ENCODE assay signal across 1 cellular context in genomic region chr12:57813971-57814771, GRCh38.
TF ChIP-seq lines count a peak whose summit lies in the region.

No MANE protein-coding gene starts in this region.

TF ChIP-seq in HepG2, 621 proteins besides CTCF, POLR2A, EP300 and RAD21 (continued from another document and continues in another):
- TF ChIP-seq, protein P1, sequence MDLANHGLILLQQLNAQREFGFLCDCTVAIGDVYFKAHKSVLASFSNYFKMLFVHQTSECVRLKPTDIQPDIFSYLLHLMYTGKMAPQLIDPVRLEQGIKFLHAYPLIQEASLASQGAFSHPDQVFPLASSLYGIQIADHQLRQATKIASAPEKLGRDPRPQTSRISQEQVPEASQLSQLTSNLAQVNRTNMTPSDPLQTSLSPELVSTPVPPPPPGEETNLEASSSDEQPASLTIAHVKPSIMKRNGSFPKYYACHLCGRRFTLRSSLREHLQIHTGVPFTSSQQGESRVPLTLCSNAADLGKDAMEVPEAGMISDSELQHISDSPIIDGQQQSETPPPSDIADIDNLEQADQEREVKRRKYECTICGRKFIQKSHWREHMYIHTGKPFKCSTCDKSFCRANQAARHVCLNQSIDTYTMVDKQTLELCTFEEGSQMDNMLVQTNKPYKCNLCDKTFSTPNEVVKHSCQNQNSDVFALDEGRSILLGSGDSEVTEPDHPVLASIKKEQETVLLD (CRISPR knock-in tag; IDR thresholded peaks at IDR 0.05; ENCODE audit: low read depth), result no peak
- TF ChIP-seq ZNF597 (CRISPR knock-in tag; IDR thresholded peaks at IDR 0.05), result no peak
- TF ChIP-seq, protein P2, sequence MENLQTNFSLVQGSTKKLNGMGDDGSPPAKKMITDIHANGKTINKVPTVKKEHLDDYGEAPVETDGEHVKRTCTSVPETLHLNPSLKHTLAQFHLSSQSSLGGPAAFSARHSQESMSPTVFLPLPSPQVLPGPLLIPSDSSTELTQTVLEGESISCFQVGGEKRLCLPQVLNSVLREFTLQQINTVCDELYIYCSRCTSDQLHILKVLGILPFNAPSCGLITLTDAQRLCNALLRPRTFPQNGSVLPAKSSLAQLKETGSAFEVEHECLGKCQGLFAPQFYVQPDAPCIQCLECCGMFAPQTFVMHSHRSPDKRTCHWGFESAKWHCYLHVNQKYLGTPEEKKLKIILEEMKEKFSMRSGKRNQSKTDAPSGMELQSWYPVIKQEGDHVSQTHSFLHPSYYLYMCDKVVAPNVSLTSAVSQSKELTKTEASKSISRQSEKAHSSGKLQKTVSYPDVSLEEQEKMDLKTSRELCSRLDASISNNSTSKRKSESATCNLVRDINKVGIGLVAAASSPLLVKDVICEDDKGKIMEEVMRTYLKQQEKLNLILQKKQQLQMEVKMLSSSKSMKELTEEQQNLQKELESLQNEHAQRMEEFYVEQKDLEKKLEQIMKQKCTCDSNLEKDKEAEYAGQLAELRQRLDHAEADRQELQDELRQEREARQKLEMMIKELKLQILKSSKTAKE (CRISPR knock-in tag; IDR thresholded peaks at IDR 0.05; ENCODE audit: borderline replicate concordance), result no peak
- no peak for TF ChIP-seq CENPBD1 (CRISPR knock-in tag; IDR thresholded peaks at IDR 0.05; ENCODE audit: borderline replicate concordance, low read depth)
- TF ChIP-seq, protein P3, sequence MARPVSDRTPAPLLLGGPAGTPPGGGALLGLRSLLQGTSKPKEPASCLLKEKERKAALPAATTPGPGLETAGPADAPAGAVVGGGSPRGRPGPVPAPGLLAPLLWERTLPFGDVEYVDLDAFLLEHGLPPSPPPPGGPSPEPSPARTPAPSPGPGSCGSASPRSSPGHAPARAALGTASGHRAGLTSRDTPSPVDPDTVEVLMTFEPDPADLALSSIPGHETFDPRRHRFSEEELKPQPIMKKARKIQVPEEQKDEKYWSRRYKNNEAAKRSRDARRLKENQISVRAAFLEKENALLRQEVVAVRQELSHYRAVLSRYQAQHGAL (CRISPR knock-in tag; IDR thresholded peaks at IDR 0.05; ENCODE audit: not compliant biosample characterization), result no peak
- TF ChIP-seq, protein P4, sequence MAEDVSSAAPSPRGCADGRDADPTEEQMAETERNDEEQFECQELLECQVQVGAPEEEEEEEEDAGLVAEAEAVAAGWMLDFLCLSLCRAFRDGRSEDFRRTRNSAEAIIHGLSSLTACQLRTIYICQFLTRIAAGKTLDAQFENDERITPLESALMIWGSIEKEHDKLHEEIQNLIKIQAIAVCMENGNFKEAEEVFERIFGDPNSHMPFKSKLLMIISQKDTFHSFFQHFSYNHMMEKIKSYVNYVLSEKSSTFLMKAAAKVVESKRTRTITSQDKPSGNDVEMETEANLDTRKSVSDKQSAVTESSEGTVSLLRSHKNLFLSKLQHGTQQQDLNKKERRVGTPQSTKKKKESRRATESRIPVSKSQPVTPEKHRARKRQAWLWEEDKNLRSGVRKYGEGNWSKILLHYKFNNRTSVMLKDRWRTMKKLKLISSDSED (CRISPR knock-in tag; IDR thresholded peaks at IDR 0.05), result no peak
- no peak for TF ChIP-seq CEBPZ (IDR thresholded peaks at IDR 0.05; ENCODE audit: low read length)
- TF ChIP-seq, protein P5, sequence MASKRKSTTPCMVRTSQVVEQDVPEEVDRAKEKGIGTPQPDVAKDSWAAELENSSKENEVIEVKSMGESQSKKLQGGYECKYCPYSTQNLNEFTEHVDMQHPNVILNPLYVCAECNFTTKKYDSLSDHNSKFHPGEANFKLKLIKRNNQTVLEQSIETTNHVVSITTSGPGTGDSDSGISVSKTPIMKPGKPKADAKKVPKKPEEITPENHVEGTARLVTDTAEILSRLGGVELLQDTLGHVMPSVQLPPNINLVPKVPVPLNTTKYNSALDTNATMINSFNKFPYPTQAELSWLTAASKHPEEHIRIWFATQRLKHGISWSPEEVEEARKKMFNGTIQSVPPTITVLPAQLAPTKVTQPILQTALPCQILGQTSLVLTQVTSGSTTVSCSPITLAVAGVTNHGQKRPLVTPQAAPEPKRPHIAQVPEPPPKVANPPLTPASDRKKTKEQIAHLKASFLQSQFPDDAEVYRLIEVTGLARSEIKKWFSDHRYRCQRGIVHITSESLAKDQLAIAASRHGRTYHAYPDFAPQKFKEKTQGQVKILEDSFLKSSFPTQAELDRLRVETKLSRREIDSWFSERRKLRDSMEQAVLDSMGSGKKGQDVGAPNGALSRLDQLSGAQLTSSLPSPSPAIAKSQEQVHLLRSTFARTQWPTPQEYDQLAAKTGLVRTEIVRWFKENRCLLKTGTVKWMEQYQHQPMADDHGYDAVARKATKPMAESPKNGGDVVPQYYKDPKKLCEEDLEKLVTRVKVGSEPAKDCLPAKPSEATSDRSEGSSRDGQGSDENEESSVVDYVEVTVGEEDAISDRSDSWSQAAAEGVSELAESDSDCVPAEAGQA (IDR thresholded peaks at IDR 0.05; ENCODE audit: low read depth), result no peak
- TF ChIP-seq, protein P5 (CRISPR knock-in tag; IDR thresholded peaks at IDR 0.05; ENCODE audit: borderline replicate concordance), result no peak
- TF ChIP-seq TIGD3 (CRISPR knock-in tag; IDR thresholded peaks at IDR 0.05; ENCODE audit: borderline replicate concordance), result no peak
- no peak for TF ChIP-seq SMAD9 (CRISPR knock-in tag; IDR thresholded peaks at IDR 0.05)
- TF ChIP-seq FOXJ3 (CRISPR knock-in tag; IDR thresholded peaks at IDR 0.05; ENCODE audit: borderline replicate concordance), result no peak
- no peak for TF ChIP-seq ZNF446 (CRISPR knock-in tag; IDR thresholded peaks at IDR 0.05)
- no peak for TF ChIP-seq JUND (CRISPR knock-in tag; IDR thresholded peaks at IDR 0.05)
- TF ChIP-seq ZNF331 (CRISPR knock-in tag; IDR thresholded peaks at IDR 0.05), result peak; percentile 76
- TF ChIP-seq ZNF510 (CRISPR knock-in tag; IDR thresholded peaks at IDR 0.05; ENCODE audit: low read depth), result no peak
- no peak for TF ChIP-seq MBNL3 (CRISPR knock-in tag; conservative IDR thresholded peaks at IDR 0.05)
- TF ChIP-seq AHR (CRISPR knock-in tag; IDR thresholded peaks at IDR 0.05), result no peak
- TF ChIP-seq ZNF124 (CRISPR knock-in tag; IDR thresholded peaks at IDR 0.05), result 0 out of 2 replicates have a peak, but pooled peaks have one; percentile 50
- TF ChIP-seq TRIM24 (CRISPR knock-in tag; IDR thresholded peaks at IDR 0.05), result peak; percentile 85
- no peak for TF ChIP-seq ZMYM3 (CRISPR knock-in tag; IDR thresholded peaks at IDR 0.05)
- TF ChIP-seq TMF1 (CRISPR knock-in tag; IDR thresholded peaks at IDR 0.05; ENCODE audit: low read depth), result no peak
- TF ChIP-seq, protein P6, sequence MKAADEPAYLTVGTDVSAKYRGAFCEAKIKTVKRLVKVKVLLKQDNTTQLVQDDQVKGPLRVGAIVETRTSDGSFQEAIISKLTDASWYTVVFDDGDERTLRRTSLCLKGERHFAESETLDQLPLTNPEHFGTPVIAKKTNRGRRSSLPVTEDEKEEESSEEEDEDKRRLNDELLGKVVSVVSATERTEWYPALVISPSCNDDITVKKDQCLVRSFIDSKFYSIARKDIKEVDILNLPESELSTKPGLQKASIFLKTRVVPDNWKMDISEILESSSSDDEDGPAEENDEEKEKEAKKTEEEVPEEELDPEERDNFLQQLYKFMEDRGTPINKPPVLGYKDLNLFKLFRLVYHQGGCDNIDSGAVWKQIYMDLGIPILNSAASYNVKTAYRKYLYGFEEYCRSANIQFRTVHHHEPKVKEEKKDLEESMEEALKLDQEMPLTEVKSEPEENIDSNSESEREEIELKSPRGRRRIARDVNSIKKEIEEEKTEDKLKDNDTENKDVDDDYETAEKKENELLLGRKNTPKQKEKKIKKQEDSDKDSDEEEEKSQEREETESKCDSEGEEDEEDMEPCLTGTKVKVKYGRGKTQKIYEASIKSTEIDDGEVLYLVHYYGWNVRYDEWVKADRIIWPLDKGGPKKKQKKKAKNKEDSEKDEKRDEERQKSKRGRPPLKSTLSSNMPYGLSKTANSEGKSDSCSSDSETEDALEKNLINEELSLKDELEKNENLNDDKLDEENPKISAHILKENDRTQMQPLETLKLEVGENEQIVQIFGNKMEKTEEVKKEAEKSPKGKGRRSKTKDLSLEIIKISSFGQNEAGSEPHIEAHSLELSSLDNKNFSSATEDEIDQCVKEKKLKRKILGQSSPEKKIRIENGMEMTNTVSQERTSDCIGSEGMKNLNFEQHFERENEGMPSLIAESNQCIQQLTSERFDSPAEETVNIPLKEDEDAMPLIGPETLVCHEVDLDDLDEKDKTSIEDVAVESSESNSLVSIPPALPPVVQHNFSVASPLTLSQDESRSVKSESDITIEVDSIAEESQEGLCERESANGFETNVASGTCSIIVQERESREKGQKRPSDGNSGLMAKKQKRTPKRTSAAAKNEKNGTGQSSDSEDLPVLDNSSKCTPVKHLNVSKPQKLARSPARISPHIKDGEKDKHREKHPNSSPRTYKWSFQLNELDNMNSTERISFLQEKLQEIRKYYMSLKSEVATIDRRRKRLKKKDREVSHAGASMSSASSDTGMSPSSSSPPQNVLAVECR (CRISPR knock-in tag; IDR thresholded peaks at IDR 0.05; ENCODE audit: borderline replicate concordance), result peak; percentile 52; the same call in 1 of the 2 replicates
- TF ChIP-seq SAP130 (CRISPR knock-in tag; IDR thresholded peaks at IDR 0.05; ENCODE audit: low read depth), result peak; percentile 62
- no peak for TF ChIP-seq MTF2 (CRISPR knock-in tag; IDR thresholded peaks at IDR 0.05; ENCODE audit: borderline replicate concordance)
